In genomic region chr1:3614755-3615742, GRCh38 we compare ENCODE assay signal across 9 cellular contexts. TPM values are rescaled to one million over a fixed set of nuclear protein-coding genes. Genes with fewer than 3 reads are reported as not detected.
DNase-seq lines count a peak whose midpoint lies in the region; ATAC-seq and TF ChIP-seq lines count a peak whose summit lies in the region.
"Had no signal": no experiment of that assay in that cellular context is flagged by ENCODE, and none has a peak within 500 bp of the region (broad histone marks: within the 10 kb centered on the region; RNA-seq: fewer than 3 reads in every experiment).

No MANE protein-coding gene starts in this region.

- H3K4me3 Mint-ChIP-seq in progenitor cell of endocrine pancreas (ENCODE audit: low read depth) = no peak overlapping the region

- peaks cover 32% of the 10 kb centered on the region for H3K4me1 Mint-ChIP-seq in progenitor cell of endocrine pancreas (ENCODE audit: low read depth)

- peaks cover 6% of the 10 kb centered on the region for H3K27me3 Mint-ChIP-seq in progenitor cell of endocrine pancreas

- H3K4me3 ChIP-seq in coronary artery = no peak overlapping the region

- no peak for ATAC-seq in GM18505 (IDR thresholded peaks at IDR 0.05; ENCODE audit: unreplicated experiment)
- ATAC-seq in GM18868 (IDR thresholded peaks at IDR 0.05; ENCODE audit: unreplicated experiment) = no peak

- H3K36me3 Mint-ChIP-seq in progenitor cell of endocrine pancreas (ENCODE audit: insufficient read depth) = no peaks in the 10 kb centered on the region

- H3K9me3 Mint-ChIP-seq in progenitor cell of endocrine pancreas (ENCODE audit: low read depth) = no peaks in the 10 kb centered on the region

- TF ChIP-seq CTCF in coronary artery (IDR thresholded peaks at IDR 0.05) = peak; percentile 43
- TF ChIP-seq CTCF in progenitor cell of endocrine pancreas (IDR thresholded peaks at IDR 0.05; ENCODE audit: unreplicated experiment) = peak; percentile 67

- H3K27ac Mint-ChIP-seq in progenitor cell of endocrine pancreas = peak overlapping the region; percentile 83

- no peak for TF ChIP-seq POLR2A in GM18505 (IDR thresholded peaks at IDR 0.05; ENCODE audit: borderline replicate concordance, extremely low read depth, insufficient read depth, insufficient read length)

- DNase-seq in DMS53 (lab: John Stamatoyannopoulos, UW) (peak; percentile 57), DMS53 treated with DMSO at 0.1 percent for 48 hours (lab: John Stamatoyannopoulos, UW; ENCODE audit: unreplicated experiment) (no peak), M059J (ENCODE audit: low read depth) (peak; percentile 25), coronary artery (ENCODE audit: low spot score) (no peak), progenitor cell of endocrine pancreas (ENCODE audit: low spot score, unreplicated experiment) (no peak), NCI-H510A (lab: John Stamatoyannopoulos, UW) (no peak)

- no peak overlapping the region for H3K27ac ChIP-seq in coronary artery

RNA-seq across cellular contexts. Expression of gene MEGF6, which starts 3.7 kb away (rescaled TPM):
- 6.5 and 20.9 TPM in 2 replicates for total RNA-seq in M059J (2014; rRNA removed; shearing (Covaris generic))
- 79.2 and 83.8 TPM in 2 replicates for total RNA-seq in progenitor cell of endocrine pancreas

RNA-seq across cellular contexts. Expression of gene TPRG1L, which starts 9.8 kb away (rescaled TPM):
- total RNA-seq in M059J (2014; rRNA removed; shearing (Covaris generic)) = 12.8 and 16.0 TPM in 2 replicates
- total RNA-seq in progenitor cell of endocrine pancreas = 30.7 and 31.4 TPM in 2 replicates

RNA-seq across cellular contexts. Expression of gene WRAP73, which starts 34.9 kb away (rescaled TPM):
- total RNA-seq in M059J (2014; rRNA removed; shearing (Covaris generic)) = 17.3 and 18.8 TPM in 2 replicates
- 28.1 and 29.9 TPM in 2 replicates for total RNA-seq in progenitor cell of endocrine pancreas

RNA-seq across cellular contexts. Expression of gene TP73, which starts 37.3 kb away (rescaled TPM):
- total RNA-seq in M059J (2014; rRNA removed; shearing (Covaris generic)) = 0.42 and 0.91 TPM in 2 replicates
- total RNA-seq in progenitor cell of endocrine pancreas = 2.2 and 2.4 TPM in 2 replicates
- total RNA-seq: posterior vena cava had no signal

Comparison
In these comparisons a context has a peak if more than half of its experiments do, and no peak if none do; other contexts are left out.
1. DNase-seq: peak in DMS53 (single experiment) and M059J (single experiment); none in DMS53 treated with DMSO at 0.1 percent for 48 hours (single experiment), coronary artery (single experiment), progenitor cell of endocrine pancreas (single experiment) and NCI-H510A (single experiment).